In genomic region chrX:108292053-108292452, GRCh38 we compare ENCODE assay signal across 26 cellular contexts.
"Had no signal": no experiment of that assay in that cellular context is flagged by ENCODE, and none has a peak within 500 bp of the region (broad histone marks: within the 10 kb centered on the region; RNA-seq: fewer than 3 reads in every experiment).

No MANE protein-coding gene starts in this region.

- H3K4me1 Mint-ChIP-seq: activated CD4-positive, alpha-beta T cell treated with anti-CD3 and anti-CD28 coated beads, Interleukin-2, amount 10 ng/mL, durations not matched to agents 7 days and 5 days; T-cell had no signal

- H3K27me3 Mint-ChIP-seq: activated CD4-positive, alpha-beta memory T cell treated with anti-CD3 and anti-CD28 coated beads for 36 hours had no signal

- H3K4me3 Mint-ChIP-seq: activated CD4-positive, alpha-beta memory T cell treated with anti-CD3 and anti-CD28 coated beads for 36 hours; activated CD4-positive, alpha-beta T cell treated with anti-CD3 and anti-CD28 coated beads, Interleukin-2, amount 10 ng/mL, durations not matched to agents 7 days and 5 days; activated naive CD4-positive, alpha-beta T cell treated with anti-CD3 and anti-CD28 coated beads for 36 hours; activated naive CD8-positive, alpha-beta T cell; activated T-cell treated with anti-CD3 and anti-CD28 coated beads, Interleukin-2, amount 50 U/mL, for 4 hours; T-cell had no signal

- H3K27me3 ChIP-seq: MG63 had no signal

- H3K27ac ChIP-seq: VCaP had no signal

- H3K9me3 ChIP-seq: MG63 had no signal

- ATAC-seq: activated T-cell treated with anti-CD3 and anti-CD28 coated beads, Interleukin-2, amount 50 U/mL, for 4 hours; Panc1; Right ventricle myocardium inferior; T-cell had no signal

- H3K4me3 ChIP-seq: MG63 had no signal

- H3K27ac Mint-ChIP-seq: activated CD4-positive, alpha-beta memory T cell treated with anti-CD3 and anti-CD28 coated beads for 36 hours; activated CD4-positive, alpha-beta T cell treated with anti-CD3 and anti-CD28 coated beads, Interleukin-2, amount 10 ng/mL, durations not matched to agents 7 days and 5 days; activated naive CD4-positive, alpha-beta T cell treated with anti-CD3 and anti-CD28 coated beads for 36 hours; activated naive CD8-positive, alpha-beta T cell; T-cell had no signal

- H3K36me3 Mint-ChIP-seq: activated CD4-positive, alpha-beta memory T cell treated with anti-CD3 and anti-CD28 coated beads for 36 hours; activated naive CD8-positive, alpha-beta T cell; T-cell had no signal

- H3K36me3 ChIP-seq: MG63 had no signal

- H3K9me3 Mint-ChIP-seq: activated CD4-positive, alpha-beta memory T cell treated with anti-CD3 and anti-CD28 coated beads for 36 hours; activated CD4-positive, alpha-beta T cell treated with anti-CD3 and anti-CD28 coated beads, Interleukin-2, amount 10 ng/mL, durations not matched to agents 7 days and 5 days; activated naive CD4-positive, alpha-beta T cell treated with anti-CD3 and anti-CD28 coated beads for 36 hours; activated T-cell treated with anti-CD3 and anti-CD28 coated beads, Interleukin-2, amount 50 U/mL, for 4 hours; T-cell had no signal

- DNase-seq: activated CD4-positive, alpha-beta memory T cell treated with anti-CD3 and anti-CD28 coated beads for 36 hours; activated CD4-positive, alpha-beta T cell treated with anti-CD3 and anti-CD28 coated beads, Interleukin-2, amount 10 ng/mL, durations not matched to agents 7 days and 5 days; activated CD4-positive, CD25-positive, alpha-beta regulatory T cell; activated CD8-positive, alpha-beta memory T cell treated with anti-CD3 and anti-CD28 coated beads for 24 hours; activated gamma-delta T cell; activated naive CD4-positive, alpha-beta T cell treated with anti-CD3 and anti-CD28 coated beads for 36 hours; activated T-cell treated with anti-CD3 and anti-CD28 coated beads, Interleukin-2, amount 50 U/mL, for 4 hours; amygdala; cerebellar nuclear complex; MG63; MV-4-11; NCI-H1105; NCI-H1436; NCI-H1694 treated with DMSO at 0.1 percent for 48 hours; NCI-H2029 treated with DMSO at 0.1 percent for 48 hours; NCI-H345; NCI-H510A; NCI-H526 treated with DMSO at 0.1 percent for 48 hours; NCI-H82; RPMI8226; T-cell; T-helper 2 cell had no signal
